In the genomic region with DNA sequence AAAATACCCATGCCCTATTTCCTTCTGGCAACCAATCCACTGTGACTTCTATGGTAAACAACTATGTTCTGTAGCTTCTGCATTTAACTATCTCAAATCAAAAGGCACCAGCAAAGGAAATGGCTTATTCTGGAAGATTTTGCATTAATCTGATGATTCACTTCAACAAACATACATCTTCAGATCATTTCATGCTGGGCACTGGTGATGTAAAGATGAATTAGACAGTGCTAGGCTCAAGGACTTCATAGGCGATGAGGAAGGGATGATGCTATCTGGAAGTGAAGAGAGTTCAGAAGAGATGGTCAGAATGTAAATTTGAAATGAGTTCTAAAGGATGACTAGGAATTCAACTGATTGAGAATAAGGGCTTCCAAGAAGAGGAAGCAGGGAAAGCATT, we compare ENCODE assay signal across 20 cellular contexts.
"Had no signal": no experiment of that assay in that cellular context is flagged by ENCODE, and none has a peak within 500 bp of the region (broad histone marks: within the 10 kb centered on the region; RNA-seq: fewer than 3 reads in every experiment).

No MANE protein-coding gene starts in this region.

- H3K27me3 ChIP-seq: neutrophil, right atrium auricular region, sigmoid colon, testis, tibial nerve, upper lobe of right lung, vagina had no signal

- DNase-seq: effector memory CD4-positive, alpha-beta T cell; erythroblast; foreskin melanocyte; head of caudate nucleus; hippocampal formation; kidney glomerular epithelial cell; naive thymus-derived CD4-positive, alpha-beta T cell; posterior cingulate gyrus; sigmoid colon; stimulated activated CD4-positive, alpha-beta T cell treated with anti-CD3 and anti-CD28 coated beads, Interleukin-2, amount 100 ng/mL, for 24 hours; stimulated activated CD4-positive, alpha-beta T cell treated with anti-CD3 and anti-CD28 coated beads, Interleukin-4, amount 100 ng/mL, for 4 hours; stimulated activated naive B cell treated with anti-CD40 and anti-IgM and Interleukin-4, amounts not matched to agents 10 μg/mL and 1 μg/mL and 100 μg/mL, for 72 hours; stimulated activated naive CD8-positive, alpha-beta T cell treated with anti-CD3 and anti-CD28 coated beads, Interleukin-15, amount 100 ng/mL, for 72 hours; testis; upper lobe of right lung had no signal

- H3K4me3 ChIP-seq: right atrium auricular region, sigmoid colon, skin epidermis, testis, tibial nerve, upper lobe of right lung, vagina had no signal

- H3K27ac ChIP-seq: neutrophil, right atrium auricular region, sigmoid colon, skin epidermis, testis, tibial nerve, upper lobe of right lung, vagina had no signal

- H3K9me3 ChIP-seq: neutrophil, right atrium auricular region, sigmoid colon, testis, tibial nerve, upper lobe of right lung, vagina had no signal

- ATAC-seq: naive thymus-derived CD4-positive, alpha-beta T cell; stimulated activated naive B cell treated with anti-CD40 and anti-IgM and Interleukin-4, amounts not matched to agents 10 μg/mL and 1 μg/mL and 100 μg/mL, for 72 hours; stimulated activated naive CD8-positive, alpha-beta T cell treated with anti-CD3 and anti-CD28 coated beads, Interleukin-15, amount 100 ng/mL, for 72 hours; upper lobe of right lung had no signal

- H3K36me3 ChIP-seq: neutrophil, right atrium auricular region, sigmoid colon, tibial nerve, upper lobe of right lung, vagina had no signal

- H3K4me1 ChIP-seq: right atrium auricular region, sigmoid colon, testis, tibial nerve, upper lobe of right lung, vagina had no signal
